ENCODE assay signal across 1 cellular context in genomic region chr7:41938371-41938770, GRCh38.
TF ChIP-seq lines count a peak whose summit lies in the region.

No MANE protein-coding gene starts in this region.

TF ChIP-seq in IMR-90, 13 proteins besides CTCF, POLR2A, EP300 and RAD21 (continued from another document):
- TF ChIP-seq USF2 (IDR thresholded peaks at IDR 0.05; ENCODE audit: low read depth, low read length) (no peak), MAZ (IDR thresholded peaks at IDR 0.05; ENCODE audit: borderline replicate concordance, low read depth, low read length) (no peak), RCOR1 (IDR thresholded peaks at IDR 0.05; ENCODE audit: insufficient replicate concordance, low read length) (no peak)
